10 cellular contexts compared by ENCODE assay signal in the genomic region with DNA sequence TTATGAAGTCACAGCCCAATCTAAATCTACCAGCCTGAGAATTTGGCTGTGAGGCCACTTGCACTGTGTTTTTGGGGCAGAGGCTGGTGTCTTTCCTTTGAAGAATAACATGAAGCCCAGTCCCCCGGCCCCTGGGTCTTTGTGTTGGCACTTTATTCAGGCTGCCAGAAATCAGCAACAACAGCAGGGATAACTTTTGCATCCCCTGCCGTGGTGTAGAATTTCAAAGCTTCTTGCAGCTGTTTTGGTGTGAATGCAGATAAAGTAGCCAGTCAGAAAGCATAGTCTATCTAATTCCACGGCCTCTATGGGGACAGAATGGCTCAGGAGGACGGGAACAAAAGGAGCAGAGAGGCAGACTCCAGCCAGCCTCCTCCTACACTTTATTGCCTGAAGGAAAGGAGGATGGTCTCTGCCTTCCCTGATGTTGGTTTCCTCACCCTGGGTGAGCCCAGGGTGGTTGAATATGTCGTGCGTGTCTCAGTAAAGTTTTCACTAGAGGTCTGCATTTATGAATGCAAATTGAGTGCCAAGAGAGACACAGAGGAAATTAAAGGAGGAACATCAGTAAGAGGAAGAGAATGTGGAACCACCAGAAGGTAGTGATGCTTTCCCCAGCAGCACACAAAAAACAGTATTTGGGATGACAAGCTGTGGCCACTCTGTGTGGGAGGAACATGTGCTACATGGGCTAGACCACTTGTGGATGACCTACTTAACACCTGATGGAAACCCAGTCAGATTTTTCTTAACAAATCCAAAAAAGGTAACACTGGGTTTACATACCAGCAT.
DNase-seq lines count a peak whose midpoint lies in the region; ATAC-seq, FAIRE-seq and TF ChIP-seq lines count a peak whose summit lies in the region.
"Had no signal": no experiment of that assay in that cellular context is flagged by ENCODE, and none has a peak within 500 bp of the region (broad histone marks: within the 10 kb centered on the region; RNA-seq: fewer than 3 reads in every experiment).

No MANE protein-coding gene starts in this region.

- no peak overlapping the region for H3K4me3 Mint-ChIP-seq in stimulated activated naive CD8-positive, alpha-beta T cell treated with anti-CD3 and anti-CD28 coated beads, Interleukin-15, Interleukin-2, amounts not matched to agents 100 ng/mL and 50 ng/mL, for 24 hours
- H3K4me3 Mint-ChIP-seq in memory B cell, result peak overlapping the region; percentile 0

- TF ChIP-seq POLR2A in GM12891 (IDR thresholded peaks at IDR 0.05; ENCODE audit: low read depth, low read length), result no peak

- no peak for ATAC-seq in stimulated activated naive CD8-positive, alpha-beta T cell treated with anti-CD3 and anti-CD28 coated beads, Interleukin-15, Interleukin-2, amounts not matched to agents 100 U/mL and 50 U/mL, for 24 hours
- ATAC-seq in memory B cell (ENCODE audit: low read depth), result peak; percentile 67
- ATAC-seq in HG02642 (IDR thresholded peaks at IDR 0.05; ENCODE audit: poor library complexity, unreplicated experiment), result no peak

- H3K4me3 ChIP-seq in astrocyte of the spinal cord (ENCODE audit: low read depth, low read length), result no peak overlapping the region

- peak overlapping the region; percentile 66 for H3K27ac Mint-ChIP-seq in stimulated activated naive CD8-positive, alpha-beta T cell treated with anti-CD3 and anti-CD28 coated beads, Interleukin-15, Interleukin-2, amounts not matched to agents 100 ng/mL and 50 ng/mL, for 24 hours
- peak overlapping the region; percentile 51 for H3K27ac Mint-ChIP-seq in memory B cell

- FAIRE-seq in GM12891 (lab: Jason Lieb, UNC), result no peak

- no peaks in the 10 kb centered on the region for H3K9me3 Mint-ChIP-seq in stimulated activated naive CD8-positive, alpha-beta T cell treated with anti-CD3 and anti-CD28 coated beads, Interleukin-15, Interleukin-2, amounts not matched to agents 100 ng/mL and 50 ng/mL, for 24 hours
- H3K9me3 Mint-ChIP-seq in memory B cell, result no peaks in the 10 kb centered on the region

- peaks cover 92% of the 10 kb centered on the region for H3K4me1 Mint-ChIP-seq in stimulated activated naive CD8-positive, alpha-beta T cell treated with anti-CD3 and anti-CD28 coated beads, Interleukin-15, Interleukin-2, amounts not matched to agents 100 ng/mL and 50 ng/mL, for 24 hours (ENCODE audit: low read depth)
- peaks cover 44% of the 10 kb centered on the region for H3K4me1 Mint-ChIP-seq in memory B cell

- H3K27me3 Mint-ChIP-seq in stimulated activated naive CD8-positive, alpha-beta T cell treated with anti-CD3 and anti-CD28 coated beads, Interleukin-15, Interleukin-2, amounts not matched to agents 100 ng/mL and 50 ng/mL, for 24 hours, result no peaks in the 10 kb centered on the region
- H3K27me3 Mint-ChIP-seq in memory B cell, result no peaks in the 10 kb centered on the region

- TF ChIP-seq CTCF in astrocyte of the spinal cord (IDR thresholded peaks at IDR 0.05; ENCODE audit: low read depth, low read length), result no peak

- in situ Hi-C loops in astrocyte of the spinal cord (cut with HindIII; ENCODE audit: low sequenced_read_pairs), result no loop called here

- peaks cover 93% of the 10 kb centered on the region for H3K36me3 Mint-ChIP-seq in stimulated activated naive CD8-positive, alpha-beta T cell treated with anti-CD3 and anti-CD28 coated beads, Interleukin-15, Interleukin-2, amounts not matched to agents 100 ng/mL and 50 ng/mL, for 24 hours (ENCODE audit: low read depth)
- peaks cover 3% of the 10 kb centered on the region for H3K36me3 Mint-ChIP-seq in memory B cell

- DNase-seq in stimulated activated naive CD8-positive, alpha-beta T cell treated with anti-CD3 and anti-CD28 coated beads, Interleukin-15, Interleukin-2, amounts not matched to agents 100 U/mL and 50 U/mL, for 24 hours, result no peak
- DNase-seq in astrocyte of the spinal cord (ENCODE audit: low read depth, low spot score) (peak; percentile 53), memory B cell (ENCODE audit: low spot score in 2 of 2) (no peak), retina (no peak), GM12891 (ENCODE audit: insufficient read length, low spot score) (no peak), NCI-H1417 treated with DMSO at 0.1 percent for 48 hours (lab: John Stamatoyannopoulos, UW) (no peak)
- DNase-seq: KBM-7, NCI-H510A treated with DMSO at 0.1 percent for 48 hours had no signal

TF ChIP-seq in GM12891, 5 proteins besides CTCF, POLR2A, EP300 and RAD21:
- TF ChIP-seq SPI1 (IDR thresholded peaks at IDR 0.05; ENCODE audit: low read depth, low read length) (no peak), POU2F2 (IDR thresholded peaks at IDR 0.05; ENCODE audit: low read depth, low read length) (no peak), POLR2AphosphoS5 (IDR thresholded peaks at IDR 0.05; ENCODE audit: low read depth, low read length) (no peak), TAF1 (IDR thresholded peaks at IDR 0.05; ENCODE audit: low read depth, low read length) (no peak), PAX5 (IDR thresholded peaks at IDR 0.05; ENCODE audit: insufficient read depth, low read length, severe bottlenecking) (no peak)
TF ChIP-seq in GM12891: peak in this region for 0.
